In the genomic region with DNA sequence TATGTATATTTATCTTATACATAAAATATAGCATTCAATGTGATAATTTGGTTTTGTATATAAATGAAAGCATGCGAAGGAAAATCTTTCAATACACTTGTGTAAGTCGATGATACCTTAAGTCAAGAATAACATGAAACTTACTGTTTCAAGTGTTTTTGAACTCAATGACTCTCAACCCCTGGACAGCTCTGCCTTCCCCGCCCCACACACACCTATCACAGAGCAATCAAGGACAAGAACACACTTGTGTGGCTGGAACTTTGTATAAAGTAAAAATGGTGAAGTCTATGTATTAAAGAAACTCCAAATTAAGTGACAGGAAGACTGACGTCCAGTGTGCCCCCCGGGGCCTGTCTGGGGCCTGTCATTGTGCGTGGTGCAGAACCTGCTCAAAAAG, we compare ENCODE assay signal across 26 cellular contexts.
"Had no signal": no experiment of that assay in that cellular context is flagged by ENCODE, and none has a peak within 500 bp of the region (broad histone marks: within the 10 kb centered on the region; RNA-seq: fewer than 3 reads in every experiment).

No MANE protein-coding gene starts in this region.

- H3K27ac Mint-ChIP-seq: activated CD4-positive, alpha-beta memory T cell treated with anti-CD3 and anti-CD28 coated beads for 36 hours; activated CD8-positive, alpha-beta memory T cell treated with anti-CD3 and anti-CD28 coated beads, Interleukin-2, amount 10 ng/mL, durations not matched to agents 7 days and 5 days; activated CD8-positive, alpha-beta T cell treated with anti-CD3 and anti-CD28 coated beads, Interleukin-2, amount 10 ng/mL, durations not matched to agents 7 days and 5 days; activated naive CD8-positive, alpha-beta T cell; activated T-helper 17 cell treated with anti-CD3 and anti-CD28 coated beads, Interleukin-2, amount 50 U/mL, for 72 hours; effector memory CD8-positive, alpha-beta T cell; T-helper 17 cell; WTC11 had no signal

- H3K4me3 Mint-ChIP-seq: activated CD4-positive, alpha-beta memory T cell treated with anti-CD3 and anti-CD28 coated beads for 36 hours; activated CD8-positive, alpha-beta memory T cell treated with anti-CD3 and anti-CD28 coated beads, Interleukin-2, amount 10 ng/mL, durations not matched to agents 7 days and 5 days; activated CD8-positive, alpha-beta T cell treated with anti-CD3 and anti-CD28 coated beads, Interleukin-2, amount 10 ng/mL, durations not matched to agents 7 days and 5 days; activated naive CD8-positive, alpha-beta T cell; activated T-helper 17 cell treated with anti-CD3 and anti-CD28 coated beads, Interleukin-2, amount 50 U/mL, for 72 hours; effector memory CD8-positive, alpha-beta T cell; T-helper 17 cell; WTC11 had no signal

- DNase-seq: activated CD4-positive, alpha-beta T cell treated with anti-CD3 and anti-CD28 coated beads for 1 hour; activated CD8-positive, alpha-beta memory T cell treated with anti-CD3 and anti-CD28 coated beads, Interleukin-2, amount 10 ng/mL, durations not matched to agents 7 days and 5 days; activated CD8-positive, alpha-beta memory T cell treated with anti-CD3 and anti-CD28 coated beads, Interleukin-2, amount 50 U/mL, for 4 hours; activated CD8-positive, alpha-beta T cell treated with anti-CD3 and anti-CD28 coated beads, Interleukin-2, amount 10 ng/mL, durations not matched to agents 7 days and 5 days; activated effector memory CD4-positive, alpha-beta T cell treated with Interleukin-2 at 50 U/mL for 16 hours; activated gamma-delta T cell treated with Interleukin-2 at 50 U/mL for 16 hours; activated naive CD4-positive, alpha-beta T cell treated with anti-CD3 and anti-CD28 coated beads, Interleukin-2, amount 50 U/mL, for 16 hours; activated naive CD4-positive, alpha-beta T cell treated with Interleukin-2 at 50 U/mL for 16 hours; activated T-cell treated with anti-CD3 and anti-CD28 coated beads, Interleukin-2, amount 50 U/mL, for 1 hour; amniotic stem cell; anterior cingulate cortex; body of pancreas; caudate nucleus; cortex of kidney; dermis blood vessel endothelial cell; effector CD4-positive, alpha-beta T cell; effector memory CD8-positive, alpha-beta T cell; foreskin fibroblast; head of caudate nucleus; T-helper 1 cell; T-helper 17 cell had no signal

- H3K4me3 ChIP-seq: body of pancreas had no signal

- H3K27me3 ChIP-seq: body of pancreas had no signal

- ATAC-seq: activated CD8-positive, alpha-beta memory T cell treated with anti-CD3 and anti-CD28 coated beads, Interleukin-2, amount 10 ng/mL, durations not matched to agents 7 days and 5 days; activated CD8-positive, alpha-beta T cell treated with anti-CD3 and anti-CD28 coated beads, Interleukin-2, amount 10 ng/mL, durations not matched to agents 7 days and 5 days; activated T-helper 17 cell treated with anti-CD3 and anti-CD28 coated beads, Interleukin-2, amount 50 U/mL, for 72 hours; body of pancreas; effector memory CD8-positive, alpha-beta T cell; T-helper 17 cell; WTC11 had no signal

- H3K9me3 ChIP-seq: body of pancreas had no signal

- H3K36me3 Mint-ChIP-seq: activated CD4-positive, alpha-beta memory T cell treated with anti-CD3 and anti-CD28 coated beads for 36 hours; activated CD8-positive, alpha-beta memory T cell treated with anti-CD3 and anti-CD28 coated beads, Interleukin-2, amount 10 ng/mL, durations not matched to agents 7 days and 5 days; activated naive CD8-positive, alpha-beta T cell; WTC11 had no signal

- H3K4me1 ChIP-seq: body of pancreas had no signal

- H3K27ac ChIP-seq: body of pancreas, epithelial cell of prostate had no signal

- H3K9me3 Mint-ChIP-seq: activated CD4-positive, alpha-beta memory T cell treated with anti-CD3 and anti-CD28 coated beads for 36 hours; activated T-helper 17 cell treated with anti-CD3 and anti-CD28 coated beads, Interleukin-2, amount 50 U/mL, for 72 hours; effector memory CD8-positive, alpha-beta T cell had no signal

- H3K27me3 Mint-ChIP-seq: activated CD4-positive, alpha-beta memory T cell treated with anti-CD3 and anti-CD28 coated beads for 36 hours; activated CD8-positive, alpha-beta memory T cell treated with anti-CD3 and anti-CD28 coated beads, Interleukin-2, amount 10 ng/mL, durations not matched to agents 7 days and 5 days; activated naive CD8-positive, alpha-beta T cell; activated T-helper 17 cell treated with anti-CD3 and anti-CD28 coated beads, Interleukin-2, amount 50 U/mL, for 72 hours had no signal
